In the genomic region with DNA sequence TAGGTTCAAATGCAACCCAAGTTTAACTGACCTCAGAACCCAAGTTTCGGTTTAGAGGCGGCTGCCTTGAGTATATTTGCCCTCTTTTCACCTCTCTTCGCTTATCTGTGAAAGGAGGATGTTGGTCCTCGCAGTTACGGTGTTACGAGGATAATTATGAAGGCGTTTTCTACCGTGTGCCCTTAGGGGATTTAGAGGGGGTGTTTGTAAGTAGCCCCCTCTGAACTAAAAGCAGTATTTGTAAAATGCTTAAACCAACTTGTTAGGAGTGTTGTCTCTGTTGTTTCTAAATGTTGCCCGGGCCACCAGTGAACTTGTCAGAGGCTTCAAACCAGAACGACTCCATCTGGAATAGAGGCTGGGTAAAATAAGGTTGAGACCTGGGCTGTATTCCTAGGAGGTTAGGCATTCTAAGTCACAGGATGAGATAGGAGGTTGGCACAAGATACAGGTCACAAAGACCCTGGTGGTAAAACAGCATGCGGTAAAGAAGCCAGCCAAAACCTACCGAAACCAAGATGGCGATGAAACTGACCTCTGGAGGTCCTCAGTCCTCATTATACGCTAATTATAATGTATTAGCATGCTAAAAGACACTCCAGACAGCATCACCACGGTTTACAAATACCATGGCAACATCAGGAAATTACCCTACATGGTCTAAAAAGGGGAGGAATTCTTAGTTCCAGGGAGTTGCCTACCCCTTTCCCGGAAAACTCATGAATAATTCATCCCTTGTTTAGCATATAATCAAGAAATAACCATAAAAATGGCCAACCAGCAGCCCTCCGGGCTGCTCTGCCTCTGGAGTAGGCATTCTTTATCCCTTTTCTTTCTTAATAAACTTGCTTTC, we compare ENCODE assay signal across 7 cellular contexts. TPM values are rescaled to one million over a fixed set of nuclear protein-coding genes. Genes with fewer than 3 reads are reported as not detected.
DNase-seq lines count a peak whose midpoint lies in the region; ATAC-seq, FAIRE-seq and TF ChIP-seq lines count a peak whose summit lies in the region.

No MANE protein-coding gene starts in this region.

- peaks cover 7% of the 10 kb centered on the region for H3K4me1 ChIP-seq in ectodermal cell (ENCODE audit: control insufficient read depth, insufficient read depth, low read length)

- FAIRE-seq in GM19239 (lab: Jason Lieb, UNC), result peak; percentile 48

- peak overlapping the region; percentile 80 to 90 for H3K27ac Mint-ChIP-seq in natural killer cell treated with Interleukin-12 subunit alpha and Interleukin-12 subunit beta and Interleukin-15 and Interleukin-18, amount 100 ng/mL, for 72 hours

- peaks cover 13 to 18% of the 10 kb centered on the region in 2 donors for H3K4me1 Mint-ChIP-seq in natural killer cell treated with Interleukin-12 subunit alpha and Interleukin-12 subunit beta and Interleukin-15 and Interleukin-18, amount 100 ng/mL, for 72 hours (ENCODE audit: low read depth in 2 of 2)

- H3K36me3 Mint-ChIP-seq in natural killer cell treated with Interleukin-12 subunit alpha and Interleukin-12 subunit beta and Interleukin-15 and Interleukin-18, amount 100 ng/mL, for 72 hours, result no peaks in the 10 kb centered on the region

- H3K4me3 ChIP-seq in ectodermal cell (ENCODE audit: insufficient read depth, low read depth, low read length), result peak overlapping the region; percentile 85

- H3K27ac ChIP-seq in KOPT-K1 (ENCODE audit: low read depth, low read length, poor library complexity, severe bottlenecking) (peak overlapping the region; percentile 91), ectodermal cell (ENCODE audit: insufficient read depth, low read depth, low read length, poor library complexity, severe bottlenecking) (no peak overlapping the region)

- DNase-seq in GM19239 (ENCODE audit: insufficient read length, low spot score) (no peak), OCI-M1 (lab: John Stamatoyannopoulos, UW) (no peak), mesenteric fat pad (ENCODE audit: low spot score) (no peak), erythroblast (lab: John Stamatoyannopoulos, UW) (no peak)
- DNase-seq in natural killer cell treated with Interleukin-12 subunit alpha and Interleukin-12 subunit beta and Interleukin-15 and Interleukin-18, amount 100 ng/mL, for 72 hours (ENCODE audit: low spot score), result no peak

- peaks cover 4 to 6% of the 10 kb centered on the region in 2 donors for H3K27me3 Mint-ChIP-seq in natural killer cell treated with Interleukin-12 subunit alpha and Interleukin-12 subunit beta and Interleukin-15 and Interleukin-18, amount 100 ng/mL, for 72 hours

- ATAC-seq in natural killer cell treated with Interleukin-12 subunit alpha and Interleukin-12 subunit beta and Interleukin-15 and Interleukin-18, amount 100 ng/mL, for 72 hours, result peak; percentile 11 to 48

- no peak for TF ChIP-seq POLR2A in erythroblast (IDR thresholded peaks at IDR 0.05; ENCODE audit: low read length)

- WGBS in ectodermal cell, 2 experiments, result 84 to 87% methylated on average over 17 of the region's 17 CpGs

- H3K9me3 Mint-ChIP-seq in natural killer cell treated with Interleukin-12 subunit alpha and Interleukin-12 subunit beta and Interleukin-15 and Interleukin-18, amount 100 ng/mL, for 72 hours, result no peaks in the 10 kb centered on the region

- peaks cover 26% of the 10 kb centered on the region for H3K36me3 ChIP-seq in KOPT-K1 (ENCODE audit: insufficient read depth, low read length)
- peaks cover 6% of the 10 kb centered on the region for H3K36me3 ChIP-seq in ectodermal cell (ENCODE audit: control insufficient read depth, insufficient read depth, low read length)

- H3K9me3 ChIP-seq in KOPT-K1 (ENCODE audit: insufficient read depth, low read length, poor library complexity, severe bottlenecking) (no peaks in the 10 kb centered on the region), ectodermal cell (ENCODE audit: control insufficient read depth, low read length) (no peaks in the 10 kb centered on the region)

- no peaks in the 10 kb centered on the region for H3K27me3 ChIP-seq in ectodermal cell (ENCODE audit: control insufficient read depth, insufficient read depth, low read length, poor library complexity, severe bottlenecking)

- H3K4me3 Mint-ChIP-seq in natural killer cell treated with Interleukin-12 subunit alpha and Interleukin-12 subunit beta and Interleukin-15 and Interleukin-18, amount 100 ng/mL, for 72 hours, result peak overlapping the region; percentile 91

RNA-seq across cellular contexts. Expression of gene PSRC1, which starts 1.0 kb away (rescaled TPM):
- 69.0 TPM for polyA plus RNA-seq in ectodermal cell (2013, experiment 1 of 4)
- 61.2 TPM for polyA plus RNA-seq in ectodermal cell (2013, experiment 2 of 4)
- polyA plus RNA-seq in ectodermal cell (2013, experiment 3 of 4), result 62.7 TPM
- polyA plus RNA-seq in ectodermal cell (2013, experiment 4 of 4), result 68.0 TPM
- 10 to 100 TPM in 1 of 2 donors, 1 to 10 TPM in 1; 4.7 to 16.2 TPM for total RNA-seq in natural killer cell treated with Interleukin-12 subunit alpha and Interleukin-12 subunit beta and Interleukin-15 and Interleukin-18, amount 100 ng/mL, for 72 hours
- 0.90 TPM for total RNA-seq in mesenteric fat pad

RNA-seq across cellular contexts. Expression of gene MYBPHL, which starts 22.8 kb away (rescaled TPM):
- not detected for polyA plus RNA-seq in ectodermal cell (2013, experiment 1 of 4)
- polyA plus RNA-seq in ectodermal cell (2013, experiment 2 of 4), result not detected
- polyA plus RNA-seq in ectodermal cell (2013, experiment 3 of 4), result not detected
- not detected for polyA plus RNA-seq in ectodermal cell (2013, experiment 4 of 4)
- total RNA-seq in natural killer cell treated with Interleukin-12 subunit alpha and Interleukin-12 subunit beta and Interleukin-15 and Interleukin-18, amount 100 ng/mL, for 72 hours, result not detected
- not detected for total RNA-seq in mesenteric fat pad

RNA-seq across cellular contexts. Expression of gene CELSR2, which starts 34.6 kb away (rescaled TPM):
- polyA plus RNA-seq in ectodermal cell (2013, experiment 1 of 4), result 31.0 TPM
- 40.1 TPM for polyA plus RNA-seq in ectodermal cell (2013, experiment 2 of 4)
- polyA plus RNA-seq in ectodermal cell (2013, experiment 3 of 4), result 35.2 TPM
- 42.8 TPM for polyA plus RNA-seq in ectodermal cell (2013, experiment 4 of 4)
- total RNA-seq in natural killer cell treated with Interleukin-12 subunit alpha and Interleukin-12 subunit beta and Interleukin-15 and Interleukin-18, amount 100 ng/mL, for 72 hours, result 1 to 10 TPM; 1.5 to 2.6 TPM
- 1.5 TPM for total RNA-seq in mesenteric fat pad
